In genomic region chr6:131062245-131063027, GRCh38 we compare ENCODE assay signal across 8 cellular contexts. TPM values are rescaled to one million over a fixed set of nuclear protein-coding genes. Genes with fewer than 3 reads are reported as not detected.
A peak's percentile ranks its signal among the peaks of the same experiment; 100 is the strongest.
DNase-seq lines count a peak whose midpoint lies in the region; ATAC-seq and TF ChIP-seq lines count a peak whose summit lies in the region.

No MANE protein-coding gene starts in this region.

- POLR2A ChIA-PET in A673 (lab: Charles Lee; ENCODE audit: low non-redundant PET): interaction anchor here (0.5 kb wide), 2 partner anchors 23 to 321 kb away, joined by 3 to 11 read pairs; no protein-coding TSS in a partner anchor
- POLR2A ChIA-PET in naive thymus-derived CD4-positive, alpha-beta T cell (lab: Charles Lee): no interaction called here

- under 1% methylated on average over 84 of the region's 84 CpGs for WGBS in HUES64
- 0 to 1% methylated on average over 4 to 8 of the region's 84 CpGs for WGBS in esophagus squamous epithelium, 2 donors
- WGBS in aorta, 2 donors: 0% methylated on average over 51 to 84 of the region's 84 CpGs

- intact Hi-C loops in A673 (cut with micrococcal nuclease; ENCODE audit: unreplicated experiment): loop anchor here (5.0 kb wide), 3 partner anchors 55 to 175 kb away; no protein-coding TSS in a partner anchor
- intact Hi-C loops in esophagus squamous epithelium (cut with DNase I): no loop called here
- intact Hi-C loops in naive thymus-derived CD4-positive, alpha-beta T cell (cut with micrococcal nuclease): loop anchor here (1.0 to 10.0 kb wide), 9 partner anchors 55 to 928 kb away; partner anchors contain the start of genes AKAP7 (in 2 of the 2) and MED23 (in 2 of the 2)
- intact Hi-C loops in aorta (cut with DNase I): loop anchor here (5.0 to 10.0 kb wide), 3 partner anchors 60 to 175 kb away; no protein-coding TSS in a partner anchor

- peak overlapping the region; percentile 82 for H3K27ac ChIP-seq in A673 (ENCODE audit: low read depth, low read length, poor library complexity, severe bottlenecking)
- H3K27ac ChIP-seq in HUES64 (ENCODE audit: low read depth, low read length): peak overlapping the region; percentile 60; the same call in 1 of the 2 replicates
- peak overlapping the region; percentile 73 to 89 (median 81) for H3K27ac ChIP-seq in esophagus squamous epithelium
- peak overlapping the region; percentile 54 for H3K27ac ChIP-seq in naive thymus-derived CD4-positive, alpha-beta T cell (ENCODE audit: low read depth, low read length)
- no peak overlapping the region for H3K27ac ChIP-seq in aorta (ENCODE audit: low read depth in 1 of 2, low read length in 2 of 2)

- H3K4me1 Mint-ChIP-seq in naive thymus-derived CD4-positive, alpha-beta T cell: peaks cover 8 to 27% (median 25%) of the 10 kb centered on the region in 7 donors

- H3K9me3 ChIP-seq in A673 (ENCODE audit: low read depth, low read length, poor library complexity, severe bottlenecking): no peaks in the 10 kb centered on the region
- no peaks in the 10 kb centered on the region for H3K9me3 ChIP-seq in HUES64 (ENCODE audit: insufficient read depth, low read depth, low read length)
- no peaks in the 10 kb centered on the region for H3K9me3 ChIP-seq in esophagus squamous epithelium
- H3K9me3 ChIP-seq in naive thymus-derived CD4-positive, alpha-beta T cell (ENCODE audit: control insufficient read depth in 2 of 3, low read length in 3 of 3): no peaks in the 10 kb centered on the region
- no peaks in the 10 kb centered on the region for H3K9me3 ChIP-seq in aorta (ENCODE audit: control insufficient read depth, low read length)

- DNase-seq in A673 (ENCODE audit: low spot score) (peak; percentile 45), esophagus squamous epithelium (lab: John Stamatoyannopoulos, UW) (no peak), aorta (peak; percentile 61 to 82)
- DNase-seq in activated T-cell treated with anti-CD3 and anti-CD28 coated beads, Interleukin-2, amount 50 U/mL, for 1 hour: peak; percentile 39
- DNase-seq in naive thymus-derived CD4-positive, alpha-beta T cell: peak; percentile 6 to 32 (median 25)

- H3K9ac ChIP-seq in HUES64 (ENCODE audit: low read depth, low read length): peak overlapping the region; percentile 77

- H3K9me3 Mint-ChIP-seq in naive thymus-derived CD4-positive, alpha-beta T cell: peaks cover 0 to 3% (median 0%) of the 10 kb centered on the region in 11 donors

- TF ChIP-seq CTCF in A673 (conservative IDR thresholded peaks at IDR 0.05; ENCODE audit: low read depth, low read length): no peak; the same call in 1 of the 2 replicates
- TF ChIP-seq CTCF in esophagus squamous epithelium (IDR thresholded peaks at IDR 0.05): no peak

- ATAC-seq in GM19023 (IDR thresholded peaks at IDR 0.05; ENCODE audit: unreplicated experiment): peak; percentile 20
- peak; percentile 49 for ATAC-seq in naive thymus-derived CD4-positive, alpha-beta T cell
- peak; percentile 45 for ATAC-seq in aorta (ENCODE audit: low FRiP score)
- no peak for ATAC-seq in HG02884 (IDR thresholded peaks at IDR 0.05; ENCODE audit: unreplicated experiment)

- peaks cover 0 to 32% (median 0%) of the 10 kb centered on the region in 5 donors for H3K27me3 Mint-ChIP-seq in naive thymus-derived CD4-positive, alpha-beta T cell

- H3K27me3 ChIP-seq in A673 (replicated peaks; ENCODE audit: insufficient read depth, low read depth, low read length, poor library complexity) (no peaks in the 10 kb centered on the region), HUES64 (ENCODE audit: insufficient read depth, low read length) (peaks cover 15% of the 10 kb centered on the region; the same call in 1 of the 2 replicates), esophagus squamous epithelium (no peaks in the 10 kb centered on the region), aorta (ENCODE audit: control insufficient read depth in 1 of 2, insufficient read depth in 2 of 2, low read length in 1 of 2) (no peaks in the 10 kb centered on the region)
- no peaks in the 10 kb centered on the region for H3K27me3 ChIP-seq in naive thymus-derived CD4-positive, alpha-beta T cell (ENCODE audit: control insufficient read depth in 2 of 2, insufficient read depth in 2 of 2, low read length in 2 of 2)

- no peaks in the 10 kb centered on the region for H3K36me3 ChIP-seq in A673 (ENCODE audit: insufficient read depth, low read length, poor library complexity, severe bottlenecking)
- H3K36me3 ChIP-seq in HUES64 (ENCODE audit: insufficient read depth, low read length): no peaks in the 10 kb centered on the region
- H3K36me3 ChIP-seq in esophagus squamous epithelium: no peaks in the 10 kb centered on the region
- peaks cover 0 to 6% (median 0%) of the 10 kb centered on the region in 3 experiments for H3K36me3 ChIP-seq in naive thymus-derived CD4-positive, alpha-beta T cell (ENCODE audit: control insufficient read depth in 2 of 3, insufficient read depth in 3 of 3, low read length in 3 of 3)
- H3K36me3 ChIP-seq in aorta (ENCODE audit: control insufficient read depth in 1 of 2, insufficient read depth in 2 of 2, low read length in 1 of 2): no peaks in the 10 kb centered on the region

- BruUV-seq in A673 (replicated peaks; lab: Mats Ljungman, UMichigan): no TSS peak

- CTCF ChIA-PET in A673 (lab: Charles Lee): interaction anchor here (0.6 kb wide), 1 partner anchor 461 kb away, joined by 9 read pairs; no protein-coding TSS in a partner anchor
- CTCF ChIA-PET in naive thymus-derived CD4-positive, alpha-beta T cell (lab: Charles Lee): no interaction called here

- H3K4me3 Mint-ChIP-seq in naive thymus-derived CD4-positive, alpha-beta T cell: peak overlapping the region; percentile 78 to 93 (median 90)

- H3K4me3 ChIP-seq in A673 (ENCODE audit: low read depth, low read length, poor library complexity, severe bottlenecking) (peak overlapping the region; percentile 93), HUES64 (ENCODE audit: low read length) (peak overlapping the region; percentile 83), esophagus squamous epithelium (peak overlapping the region; percentile 81 to 98 (median 90)), aorta (ENCODE audit: low read length in 2 of 2) (peak overlapping the region; percentile 67 to 88)
- peak overlapping the region; percentile 63 for H3K4me3 ChIP-seq in naive thymus-derived CD4-positive, alpha-beta T cell (ENCODE audit: low read length)

- peak overlapping the region in 7 of 9 donors; percentile 51 to 85 (median 74) for H3K27ac Mint-ChIP-seq in naive thymus-derived CD4-positive, alpha-beta T cell

- peaks cover 16% of the 10 kb centered on the region for H3K4me1 ChIP-seq in A673 (ENCODE audit: insufficient read depth, low read length, poor library complexity, severe bottlenecking)
- peaks cover 27% of the 10 kb centered on the region for H3K4me1 ChIP-seq in HUES64 (ENCODE audit: insufficient read depth, low read length)
- H3K4me1 ChIP-seq in esophagus squamous epithelium: peaks cover 5 to 34% (median 5%) of the 10 kb centered on the region in 3 donors
- peaks cover 0 to 6% of the 10 kb centered on the region in 2 donors for H3K4me1 ChIP-seq in naive thymus-derived CD4-positive, alpha-beta T cell (ENCODE audit: control insufficient read depth in 2 of 2, insufficient read depth in 2 of 2, low read length in 2 of 2)
- no peaks in the 10 kb centered on the region for H3K4me1 ChIP-seq in aorta (ENCODE audit: control insufficient read depth in 1 of 2, insufficient read depth in 2 of 2, low read length in 2 of 2)

- no peak for TF ChIP-seq POLR2A in esophagus squamous epithelium (IDR thresholded peaks at IDR 0.05)

- no peaks in the 10 kb centered on the region for H3K36me3 Mint-ChIP-seq in naive thymus-derived CD4-positive, alpha-beta T cell

RNA-seq across cellular contexts. Expression of gene EPB41L2, which starts 0.6 kb away (rescaled TPM):
- total RNA-seq in A673 (2021) (181 and 232 TPM in 2 replicates), esophagus squamous epithelium (10 to 100 TPM in 3 of 4 donors, 1 to 10 TPM in 1; 6.2 to 58.0 (median 14.9) TPM), aorta (100 to 1,000 TPM; 176 to 340 TPM)
- polyA plus RNA-seq in HUES64 (2013, experiment 1 of 2): 46.4 TPM
- 56.4 TPM for polyA plus RNA-seq in HUES64 (2013, experiment 2 of 2)
- 10 to 100 TPM; 10.3 to 26.9 (median 20.9) TPM for total RNA-seq in naive thymus-derived CD4-positive, alpha-beta T cell
- 1 to 10 TPM; 4.6 to 6.4 TPM for polyA plus RNA-seq in naive thymus-derived CD4-positive, alpha-beta T cell
- polyA plus RNA-seq in aorta: 10 to 100 TPM; 36.1 to 60.7 TPM

Comparison
In these comparisons a context has a peak if more than half of its experiments do, and no peak if none do; other contexts are left out.
1. H3K27ac ChIP-seq: peak in A673 (single experiment), HUES64 (single experiment), esophagus squamous epithelium (4 of 4) and naive thymus-derived CD4-positive, alpha-beta T cell (single experiment); none in aorta (0 of 2).
2. Peak in every context shown above with its lines, with median percentiles within 50 percentile points of each other: H3K4me3 ChIP-seq.